Comparison of ENCODE assay signal across 8 cellular contexts in the genomic region with DNA sequence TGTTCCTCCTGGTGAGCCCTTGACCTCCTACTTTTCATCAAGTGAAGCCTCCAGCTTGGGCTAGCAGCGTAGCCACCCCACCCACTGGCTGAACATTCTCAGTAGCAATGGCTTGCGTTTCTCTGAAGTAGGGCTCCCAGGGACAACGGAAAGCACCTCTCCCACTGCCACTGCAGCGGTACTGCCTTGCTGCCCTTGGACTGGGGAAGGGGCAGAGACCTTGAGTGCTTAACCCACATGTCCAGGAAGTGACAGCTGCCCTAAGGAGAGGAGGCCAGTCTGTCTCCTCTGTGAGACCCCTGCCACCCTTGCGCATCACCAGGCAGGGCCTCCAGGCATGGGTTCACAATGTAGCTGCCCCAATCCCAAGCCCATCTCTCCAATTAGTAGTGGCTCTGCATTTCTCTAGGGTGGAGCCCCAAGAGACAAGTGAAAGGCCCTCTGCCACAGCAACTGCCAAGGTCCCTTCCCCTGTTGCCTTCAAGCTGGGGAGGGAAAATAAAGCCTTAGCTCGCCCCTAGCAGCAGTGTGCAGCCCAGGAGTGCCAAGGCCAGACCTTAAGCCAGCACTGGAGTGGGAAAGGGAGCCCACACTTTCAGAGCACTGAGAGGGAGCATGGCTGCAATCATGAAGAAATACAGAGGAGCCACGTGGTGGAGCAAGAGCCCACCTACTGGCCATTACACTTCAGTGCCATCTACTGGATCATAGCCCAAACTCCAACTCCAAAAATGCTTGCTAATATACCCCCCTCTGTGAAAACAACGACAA.
A peak's percentile ranks its signal among the peaks of the same experiment; 100 is the strongest.
DNase-seq lines count a peak whose midpoint lies in the region; ATAC-seq and TF ChIP-seq lines count a peak whose summit lies in the region.

No MANE protein-coding gene starts in this region.

- H3K36me3 Mint-ChIP-seq in WTC11, result peaks cover 24% of the 10 kb centered on the region
- no peaks in the 10 kb centered on the region for H3K36me3 Mint-ChIP-seq in activated CD4-positive, alpha-beta T cell treated with anti-CD3 and anti-CD28 coated beads for 36 hours (ENCODE audit: low read depth)

- H3K4me1 ChIP-seq in BE2C (no peaks in the 10 kb centered on the region), neuron (ENCODE audit: insufficient read depth, low read length) (no peaks in the 10 kb centered on the region)

- peaks cover 6% of the 10 kb centered on the region for H3K4me1 Mint-ChIP-seq in WTC11
- no peaks in the 10 kb centered on the region for H3K4me1 Mint-ChIP-seq in activated CD4-positive, alpha-beta T cell treated with anti-CD3 and anti-CD28 coated beads for 36 hours

- no peaks in the 10 kb centered on the region for H3K36me3 ChIP-seq in BE2C
- H3K36me3 ChIP-seq in neuron (ENCODE audit: insufficient read depth, low read length), result no peaks in the 10 kb centered on the region

- CTCF ChIA-PET in WTC11 (lab: Charles Lee), result interaction anchor here (0.8 to 2.9 kb wide), 3 partner anchors 175 to 473 kb away, joined by 3 to 26 read pairs (median 7); partner anchors contain the start of gene TRPC4
- CTCF ChIA-PET in activated CD4-positive, alpha-beta T cell treated with anti-CD3 and anti-CD28 coated beads for 36 hours (lab: Charles Lee), result no interaction called here

- peak overlapping the region; percentile 0 for H2AFZ ChIP-seq in neuron (ENCODE audit: low read depth, low read length)

- H3K4me3 Mint-ChIP-seq in WTC11, result no peak overlapping the region
- no peak overlapping the region for H3K4me3 Mint-ChIP-seq in activated CD4-positive, alpha-beta T cell treated with anti-CD3 and anti-CD28 coated beads for 36 hours

- H3K27me3 Mint-ChIP-seq in WTC11 (ENCODE audit: low read depth), result no peaks in the 10 kb centered on the region; the same call in 1 of the 2 replicates
- no peaks in the 10 kb centered on the region for H3K27me3 Mint-ChIP-seq in activated CD4-positive, alpha-beta T cell treated with anti-CD3 and anti-CD28 coated beads for 36 hours

- peaks cover 28% of the 10 kb centered on the region for H3K9me3 Mint-ChIP-seq in WTC11
- H3K9me3 Mint-ChIP-seq in activated CD4-positive, alpha-beta T cell treated with anti-CD3 and anti-CD28 coated beads for 36 hours (ENCODE audit: low read depth), result peaks cover 12% of the 10 kb centered on the region

- intact Hi-C loops in activated CD4-positive, alpha-beta T cell treated with anti-CD3 and anti-CD28 coated beads for 36 hours (cut with DNase I, micrococcal nuclease), result no loop called here

- TF ChIP-seq CTCF in BE2C (IDR thresholded peaks at IDR 0.05; ENCODE audit: low read depth, low read length) (peak; percentile 66), WTC11 (IDR thresholded peaks at IDR 0.05) (peak; percentile 58)

- POLR2A ChIA-PET in WTC11 (lab: Charles Lee), result interaction anchor here (1.5 kb wide), 1 partner anchor 175 kb away, joined by 3 read pairs; no protein-coding TSS in a partner anchor
- POLR2A ChIA-PET in activated CD4-positive, alpha-beta T cell treated with anti-CD3 and anti-CD28 coated beads for 36 hours (lab: Charles Lee), result no interaction called here

- H3K4me3 ChIP-seq in BE2C (ENCODE audit: low read depth, low read length) (no peak overlapping the region), neuron (ENCODE audit: low read length) (no peak overlapping the region)

- H3K27me3 ChIP-seq in BE2C (no peaks in the 10 kb centered on the region), neuron (ENCODE audit: insufficient read depth, low read length) (no peaks in the 10 kb centered on the region)

- ATAC-seq in GM19467 (IDR thresholded peaks at IDR 0.05; ENCODE audit: unreplicated experiment), result peak; percentile 66
- ATAC-seq in WTC11, result peak; percentile 92
- no peak for ATAC-seq in activated CD4-positive, alpha-beta T cell treated with anti-CD3 and anti-CD28 coated beads for 36 hours

- H3K9me3 ChIP-seq in BE2C (no peaks in the 10 kb centered on the region), neuron (ENCODE audit: low read length) (no peaks in the 10 kb centered on the region)

- no peak overlapping the region for H3K27ac Mint-ChIP-seq in WTC11
- no peak overlapping the region for H3K27ac Mint-ChIP-seq in activated CD4-positive, alpha-beta T cell treated with anti-CD3 and anti-CD28 coated beads for 36 hours

- DNase-seq in BE2C (peak; percentile 32), LHCN-M2 (ENCODE audit: low read depth) (peak; percentile 37), WTC11 (ENCODE audit: low spot score) (no peak), putamen (ENCODE audit: low spot score) (no peak), T-helper 2 cell (no peak)
- no peak for DNase-seq in activated CD4-positive, alpha-beta T cell treated with anti-CD3 and anti-CD28 coated beads for 36 hours

TF ChIP-seq in WTC11, 78 proteins besides CTCF, POLR2A, EP300 and RAD21 (continues in another document):
- 0 out of 2 replicates have a peak, but pooled peaks have one; percentile 46 for TF ChIP-seq ZBTB21 (CRISPR knock-in tag; IDR thresholded peaks at IDR 0.05; ENCODE audit: borderline replicate concordance)
- TF ChIP-seq, protein P1, sequence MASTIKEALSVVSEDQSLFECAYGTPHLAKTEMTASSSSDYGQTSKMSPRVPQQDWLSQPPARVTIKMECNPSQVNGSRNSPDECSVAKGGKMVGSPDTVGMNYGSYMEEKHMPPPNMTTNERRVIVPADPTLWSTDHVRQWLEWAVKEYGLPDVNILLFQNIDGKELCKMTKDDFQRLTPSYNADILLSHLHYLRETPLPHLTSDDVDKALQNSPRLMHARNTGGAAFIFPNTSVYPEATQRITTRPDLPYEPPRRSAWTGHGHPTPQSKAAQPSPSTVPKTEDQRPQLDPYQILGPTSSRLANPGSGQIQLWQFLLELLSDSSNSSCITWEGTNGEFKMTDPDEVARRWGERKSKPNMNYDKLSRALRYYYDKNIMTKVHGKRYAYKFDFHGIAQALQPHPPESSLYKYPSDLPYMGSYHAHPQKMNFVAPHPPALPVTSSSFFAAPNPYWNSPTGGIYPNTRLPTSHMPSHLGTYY (CRISPR knock-in tag; IDR thresholded peaks at IDR 0.05), result no peak
- TF ChIP-seq USF1 (CRISPR knock-in tag; IDR thresholded peaks at IDR 0.05), result peak; percentile 60
- TF ChIP-seq, protein P2, sequence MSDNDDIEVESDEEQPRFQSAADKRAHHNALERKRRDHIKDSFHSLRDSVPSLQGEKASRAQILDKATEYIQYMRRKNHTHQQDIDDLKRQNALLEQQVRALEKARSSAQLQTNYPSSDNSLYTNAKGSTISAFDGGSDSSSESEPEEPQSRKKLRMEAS (CRISPR knock-in tag; IDR thresholded peaks at IDR 0.05), result peak; percentile 79
- no peak for TF ChIP-seq EMX1 (CRISPR knock-in tag; IDR thresholded peaks at IDR 0.05)
- no peak for TF ChIP-seq CREB1 (CRISPR knock-in tag; IDR thresholded peaks at IDR 0.05)
- no peak for TF ChIP-seq TCF7 (CRISPR knock-in tag; IDR thresholded peaks at IDR 0.05; ENCODE audit: low read depth)
- TF ChIP-seq CBFB (CRISPR knock-in tag; IDR thresholded peaks at IDR 0.05; ENCODE audit: low read depth), result 0 out of 2 replicates have a peak, but pooled peaks have one; percentile 51
- no peak for TF ChIP-seq ZNF317 (CRISPR knock-in tag; IDR thresholded peaks at IDR 0.05; ENCODE audit: borderline replicate concordance, low read depth)
- no peak for TF ChIP-seq ELF4 (CRISPR knock-in tag; IDR thresholded peaks at IDR 0.05; ENCODE audit: low read depth)
- no peak for TF ChIP-seq ZNF671 (CRISPR knock-in tag; IDR thresholded peaks at IDR 0.05)
- TF ChIP-seq, protein P3, sequence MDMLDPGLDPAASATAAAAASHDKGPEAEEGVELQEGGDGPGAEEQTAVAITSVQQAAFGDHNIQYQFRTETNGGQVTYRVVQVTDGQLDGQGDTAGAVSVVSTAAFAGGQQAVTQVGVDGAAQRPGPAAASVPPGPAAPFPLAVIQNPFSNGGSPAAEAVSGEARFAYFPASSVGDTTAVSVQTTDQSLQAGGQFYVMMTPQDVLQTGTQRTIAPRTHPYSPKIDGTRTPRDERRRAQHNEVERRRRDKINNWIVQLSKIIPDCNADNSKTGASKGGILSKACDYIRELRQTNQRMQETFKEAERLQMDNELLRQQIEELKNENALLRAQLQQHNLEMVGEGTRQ (CRISPR knock-in tag; IDR thresholded peaks at IDR 0.05), result peak; percentile 57; the same call in 1 of the 2 replicates
- TF ChIP-seq FOXK1 (CRISPR knock-in tag; IDR thresholded peaks at IDR 0.05), result no peak
- TF ChIP-seq ZNF263 (CRISPR knock-in tag; IDR thresholded peaks at IDR 0.05; ENCODE audit: low read depth), result no peak
- TF ChIP-seq, protein P4, sequence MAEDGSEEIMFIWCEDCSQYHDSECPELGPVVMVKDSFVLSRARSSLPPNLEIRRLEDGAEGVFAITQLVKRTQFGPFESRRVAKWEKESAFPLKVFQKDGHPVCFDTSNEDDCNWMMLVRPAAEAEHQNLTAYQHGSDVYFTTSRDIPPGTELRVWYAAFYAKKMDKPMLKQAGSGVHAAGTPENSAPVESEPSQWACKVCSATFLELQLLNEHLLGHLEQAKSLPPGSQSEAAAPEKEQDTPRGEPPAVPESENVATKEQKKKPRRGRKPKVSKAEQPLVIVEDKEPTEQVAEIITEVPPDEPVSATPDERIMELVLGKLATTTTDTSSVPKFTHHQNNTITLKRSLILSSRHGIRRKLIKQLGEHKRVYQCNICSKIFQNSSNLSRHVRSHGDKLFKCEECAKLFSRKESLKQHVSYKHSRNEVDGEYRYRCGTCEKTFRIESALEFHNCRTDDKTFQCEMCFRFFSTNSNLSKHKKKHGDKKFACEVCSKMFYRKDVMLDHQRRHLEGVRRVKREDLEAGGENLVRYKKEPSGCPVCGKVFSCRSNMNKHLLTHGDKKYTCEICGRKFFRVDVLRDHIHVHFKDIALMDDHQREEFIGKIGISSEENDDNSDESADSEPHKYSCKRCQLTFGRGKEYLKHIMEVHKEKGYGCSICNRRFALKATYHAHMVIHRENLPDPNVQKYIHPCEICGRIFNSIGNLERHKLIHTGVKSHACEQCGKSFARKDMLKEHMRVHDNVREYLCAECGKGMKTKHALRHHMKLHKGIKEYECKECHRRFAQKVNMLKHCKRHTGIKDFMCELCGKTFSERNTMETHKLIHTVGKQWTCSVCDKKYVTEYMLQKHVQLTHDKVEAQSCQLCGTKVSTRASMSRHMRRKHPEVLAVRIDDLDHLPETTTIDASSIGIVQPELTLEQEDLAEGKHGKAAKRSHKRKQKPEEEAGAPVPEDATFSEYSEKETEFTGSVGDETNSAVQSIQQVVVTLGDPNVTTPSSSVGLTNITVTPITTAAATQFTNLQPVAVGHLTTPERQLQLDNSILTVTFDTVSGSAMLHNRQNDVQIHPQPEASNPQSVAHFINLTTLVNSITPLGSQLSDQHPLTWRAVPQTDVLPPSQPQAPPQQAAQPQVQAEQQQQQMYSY (CRISPR knock-in tag; IDR thresholded peaks at IDR 0.05), result no peak

Comparison
In these comparisons a context has a peak if more than half of its experiments do, and no peak if none do; other contexts are left out.
1. DNase-seq: peak in BE2C (single experiment) and LHCN-M2 (single experiment); none in WTC11 (single experiment), activated CD4-positive, alpha-beta T cell treated with anti-CD3 and anti-CD28 coated beads for 36 hours (single experiment), putamen (single experiment) and T-helper 2 cell (0 of 5).